Comparison of ENCODE assay signal across 8 cellular contexts in the genomic region with DNA sequence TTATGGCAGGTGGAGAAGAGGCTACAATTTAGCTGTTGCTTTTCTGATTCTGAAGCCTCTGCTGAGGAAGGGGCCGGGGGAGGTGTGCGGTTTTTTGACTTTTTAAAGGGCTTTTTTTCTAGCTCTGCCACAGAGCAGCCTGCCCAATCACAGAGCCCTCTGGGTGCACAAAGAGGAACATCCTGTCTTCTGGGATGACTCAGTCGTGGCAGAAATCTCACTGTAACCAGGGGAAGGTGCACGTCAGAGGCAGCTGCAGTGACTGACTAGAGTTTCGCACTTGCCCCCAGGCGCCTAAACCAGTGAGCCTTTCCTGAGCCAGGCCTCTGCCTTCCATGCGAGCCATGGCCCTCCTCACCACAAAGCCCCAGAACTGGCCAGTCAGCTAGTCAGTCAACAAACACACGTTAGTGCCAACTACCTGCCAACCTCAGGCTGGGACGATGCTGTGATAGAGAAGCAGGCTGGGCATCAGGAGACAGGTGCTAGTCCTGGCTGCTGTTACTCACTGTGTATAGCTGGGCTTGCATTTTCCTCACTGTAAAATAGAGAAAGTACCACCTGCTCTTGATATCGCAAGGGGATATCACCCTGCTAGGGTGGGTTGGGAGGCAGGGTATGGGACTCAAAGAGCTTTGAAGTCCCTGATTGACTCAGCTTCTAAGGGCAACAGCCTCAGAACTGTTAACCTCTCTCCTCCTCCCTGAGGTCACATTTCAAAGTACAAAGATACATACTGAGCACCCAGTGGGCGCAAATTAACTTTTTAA. TPM values are rescaled to one million over a fixed set of nuclear protein-coding genes. Genes with fewer than 3 reads are reported as not detected.
DNase-seq lines count a peak whose midpoint lies in the region; ATAC-seq, FAIRE-seq and TF ChIP-seq lines count a peak whose summit lies in the region.

No MANE protein-coding gene starts in this region.

- TF ChIP-seq POLR2A in HCT116 (IDR thresholded peaks at IDR 0.05; ENCODE audit: borderline replicate concordance, extremely low read depth, insufficient read depth, insufficient read length) (no peak), NB4 (IDR thresholded peaks at IDR 0.05; ENCODE audit: extremely low read depth, insufficient read length) (peak; percentile 54), endothelial cell of umbilical vein (IDR thresholded peaks at IDR 0.05; ENCODE audit: low read depth, low read length) (no peak)

- ATAC-seq in HCT116 (peak; percentile 83), naive B cell (ENCODE audit: low read depth in 2 of 2) (peak; percentile 87)
- ATAC-seq in stimulated activated naive CD8-positive, alpha-beta T cell treated with anti-CD3 and anti-CD28 coated beads, Interleukin-15, Interleukin-2, amounts not matched to agents 100 U/mL and 50 U/mL, for 24 hours, result peak; percentile 75

- H3K9me3 ChIP-seq in HCT116 (ENCODE audit: control insufficient read depth in 1 of 2, insufficient read depth in 1 of 2, low read depth in 1 of 2, low read length in 2 of 2) (no peaks in the 10 kb centered on the region), endothelial cell of umbilical vein (replicated peaks; ENCODE audit: control insufficient read depth, insufficient read depth, low read length) (no peaks in the 10 kb centered on the region)

- BruUV-seq in HCT116 (replicated peaks; lab: Mats Ljungman, UMichigan) (no TSS peak), endothelial cell of umbilical vein (replicated peaks; lab: Mats Ljungman, UMichigan) (TSS peak; percentile 7)

- H3K9ac ChIP-seq in HCT116 (ENCODE audit: low read length), result no peak overlapping the region
- peak overlapping the region; percentile 11 for H3K9ac ChIP-seq in endothelial cell of umbilical vein (replicated peaks; ENCODE audit: extremely low read depth, insufficient read depth, low read length)

- H3K4me2 ChIP-seq in HCT116 (ENCODE audit: low read length), result peak overlapping the region; percentile 42
- H3K4me2 ChIP-seq in endothelial cell of umbilical vein (ENCODE audit: insufficient read depth, low read length), result peak overlapping the region; percentile 84

- no peak overlapping the region for H2AFZ ChIP-seq in HCT116 (ENCODE audit: low read depth, low read length, poor library complexity, severe bottlenecking)
- no peak overlapping the region for H2AFZ ChIP-seq in endothelial cell of umbilical vein (ENCODE audit: low read depth, low read length)

- H3K4me1 ChIP-seq in HCT116 (ENCODE audit: control insufficient read depth in 1 of 2, insufficient read depth in 2 of 2, low read length in 2 of 2) (peaks cover 4 to 18% of the 10 kb centered on the region in 2 experiments; a peak in 2 of 4 replicates), endothelial cell of umbilical vein (ENCODE audit: control insufficient read depth, extremely low read depth, insufficient read depth, low read length) (peaks cover 31% of the 10 kb centered on the region)

- H3K27me3 ChIP-seq in HCT116 (ENCODE audit: insufficient read depth, low read length) (no peaks in the 10 kb centered on the region), endothelial cell of umbilical vein (ENCODE audit: control insufficient read depth in 2 of 2, insufficient read depth in 2 of 2, low read length in 2 of 2) (no peaks in the 10 kb centered on the region)

- FAIRE-seq in endothelial cell of umbilical vein (lab: Jason Lieb, UNC), result peak; percentile 97

- H4K20me1 ChIP-seq in HCT116 (ENCODE audit: insufficient read depth), result no peaks in the 10 kb centered on the region
- H4K20me1 ChIP-seq in endothelial cell of umbilical vein (replicated peaks; ENCODE audit: control insufficient read depth, extremely low read depth, insufficient read depth, low read length), result no peaks in the 10 kb centered on the region

- peak overlapping the region; percentile 79 to 99 (median 98) for H3K27ac Mint-ChIP-seq in naive B cell

- H3K4me3 Mint-ChIP-seq in naive B cell, result peak overlapping the region; percentile 95 to 99 (median 97)

- dilution Hi-C loops in endothelial cell of umbilical vein (cut with MboI; ENCODE audit: extremely low pct_ligation_motif_present, low sequenced_read_pairs), result no loop called here

- POLR2A ChIA-PET in HCT116 (lab: Charles Lee) (interaction anchor here (1.3 kb wide), 1 partner anchor 10 kb away, joined by 4 read pairs; no protein-coding TSS in a partner anchor), endothelial cell of umbilical vein (lab: Charles Lee) (no interaction called here)

- DNase-seq in GF-D8 (lab: John Stamatoyannopoulos, UW), result peak; percentile 91
- DNase-seq in HCT116 (ENCODE audit: low read depth, low spot score), result peak; percentile 35
- peak; percentile 97 for DNase-seq in NB4 (ENCODE audit: low read depth)
- DNase-seq in activated CD8-positive, alpha-beta memory T cell treated with anti-CD3 and anti-CD28 coated beads for 24 hours, result peak; percentile 93
- DNase-seq in endothelial cell of umbilical vein (ENCODE audit: low read depth, low spot score), result peak; percentile 66
- peak; percentile 92 for DNase-seq in naive B cell
- DNase-seq in stimulated activated naive CD8-positive, alpha-beta T cell treated with anti-CD3 and anti-CD28 coated beads, Interleukin-15, Interleukin-2, amounts not matched to agents 100 U/mL and 50 U/mL, for 24 hours, result peak; percentile 87
- DNase-seq in DMS79 (lab: John Stamatoyannopoulos, UW), result no peak

- no peaks in the 10 kb centered on the region for H3K27me3 Mint-ChIP-seq in naive B cell

- TF ChIP-seq CTCF in HCT116 (IDR thresholded peaks at IDR 0.05 in 2 of 3, conservative IDR thresholded peaks at IDR 0.05 in 1 of 3; ENCODE audit: borderline replicate concordance in 1 of 3, insufficient read depth in 1 of 3, low read depth in 2 of 3, low read length in 2 of 3), result no peak
- TF ChIP-seq CTCF in NB4 (IDR thresholded peaks at IDR 0.05; ENCODE audit: low read depth, low read length), result no peak
- no peak for TF ChIP-seq CTCF in endothelial cell of umbilical vein (IDR thresholded peaks at IDR 0.05; ENCODE audit: extremely low read depth in 1 of 2, insufficient read depth in 1 of 2, low read depth in 1 of 2, low read length in 2 of 2)

- no peaks in the 10 kb centered on the region for H3K9me3 Mint-ChIP-seq in naive B cell

- intact Hi-C loops in HCT116 (cut with micrococcal nuclease), result no loop called here
- intact Hi-C loops in endothelial cell of umbilical vein (cut with micrococcal nuclease), result no loop called here

- CTCF ChIA-PET in HCT116 (lab: Charles Lee) (interaction anchor here (0.5 kb wide), 1 partner anchor 144 kb away, joined by 3 read pairs; no protein-coding TSS in a partner anchor), endothelial cell of umbilical vein (lab: Charles Lee) (interaction anchor here (1.2 to 3.8 kb wide), 3 partner anchors 14 to 47 kb away, joined by 3 to 24 read pairs (median 7); no protein-coding TSS in a partner anchor)

- no peak for TF ChIP-seq RAD21 in HCT116 (IDR thresholded peaks at IDR 0.05; ENCODE audit: low read depth)

- H3K36me3 ChIP-seq in HCT116 (ENCODE audit: control insufficient read depth in 1 of 2, insufficient read depth in 2 of 2, low read length in 2 of 2) (no peaks in the 10 kb centered on the region), endothelial cell of umbilical vein (ENCODE audit: control insufficient read depth in 2 of 2, extremely low read depth in 1 of 2, insufficient read depth in 2 of 2, low read length in 2 of 2) (peaks cover 0 to 3% of the 10 kb centered on the region in 2 experiments)

- H3K9me2 ChIP-seq in HCT116 (ENCODE audit: insufficient read depth), result no peaks in the 10 kb centered on the region

- peaks cover 76 to 82% (median 80%) of the 10 kb centered on the region in 3 donors for H3K4me1 Mint-ChIP-seq in naive B cell

- no peak overlapping the region for H3K27ac ChIP-seq in HCT116 (ENCODE audit: low read depth, low read length)
- peak overlapping the region; percentile 58 for H3K27ac ChIP-seq in endothelial cell of umbilical vein (ENCODE audit: insufficient read depth, low read depth, low read length)

- H3K36me3 Mint-ChIP-seq in naive B cell, result peaks cover 13% of the 10 kb centered on the region in 2 donors

- no peak overlapping the region for H3K4me3 ChIP-seq in HCT116 (replicated peaks in 1 of 2; ENCODE audit: low read depth in 1 of 2, low read length in 2 of 2)
- peak overlapping the region; percentile 89 for H3K4me3 ChIP-seq in NB4 (ENCODE audit: low read depth, low read length)
- no peak overlapping the region for H3K4me3 ChIP-seq in endothelial cell of umbilical vein (replicated peaks in 1 of 3; ENCODE audit: insufficient read depth in 1 of 3, low read depth in 1 of 3, low read length in 3 of 3)

- no peaks in the 10 kb centered on the region for H3K9me1 ChIP-seq in endothelial cell of umbilical vein (replicated peaks; ENCODE audit: control insufficient read depth, extremely low read depth, insufficient read depth, low read length)

- RAD21 ChIA-PET in HCT116 (lab: Charles Lee; ENCODE audit: low non-redundant PET in 1 of 2, low total read pairs in 2 of 2, uncharacterized antibody in 2 of 2, unreplicated experiment in 2 of 2), result no interaction called here

- no peaks in the 10 kb centered on the region for H3K79me2 ChIP-seq in HCT116 (ENCODE audit: insufficient read depth, low read length)
- peaks cover 6% of the 10 kb centered on the region for H3K79me2 ChIP-seq in endothelial cell of umbilical vein (ENCODE audit: control insufficient read depth, insufficient read depth, low read length)

RNA-seq across cellular contexts. Expression of gene AKNA, which starts 2.2 kb away (rescaled TPM):
- total RNA-seq in HCT116 (2021; ENCODE audit: unreplicated experiment) (20.6 TPM), endothelial cell of umbilical vein (19.9 and 22.4 TPM in 2 replicates)
- polyA plus RNA-seq in HCT116 (2012), result 21.2 and 24.3 TPM in 2 replicates
- polyA plus RNA-seq in endothelial cell of umbilical vein (11.3 and 13.8 TPM in 2 replicates), naive B cell (ENCODE audit: low read depth in 6 of 6) (10 to 100 TPM in 5 of 6 donors, under 1 TPM in 1; 0.78 to 34.1 (median 13.7) TPM)
- polyA plus RNA-seq in endothelial cell of umbilical vein (2011; cell fraction: cytosol; rRNA removed), result 7.7 and 8.8 TPM in 2 replicates
- 27.7 and 35.6 TPM in 2 replicates for polyA plus RNA-seq in endothelial cell of umbilical vein (2011; cell fraction: nucleus; rRNA removed)
- polyA plus RNA-seq in endothelial cell of umbilical vein (2012), result 7.5 and 10.4 TPM in 2 replicates
- polyA minus RNA-seq in endothelial cell of umbilical vein, result 16.6 and 18.5 TPM in 2 replicates
- polyA minus RNA-seq in endothelial cell of umbilical vein (2011; cell fraction: cytosol; rRNA and poly(A)+ RNA removed), result 3.5 TPM
- polyA minus RNA-seq in endothelial cell of umbilical vein (2011; cell fraction: nucleus; rRNA and poly(A)+ RNA removed), result 21.4 and 36.4 TPM in 2 replicates

RNA-seq across cellular contexts. Expression of gene ORM2, which starts 55.9 kb away (rescaled TPM):
- total RNA-seq in HCT116 (2021; ENCODE audit: unreplicated experiment) (0.59 TPM), endothelial cell of umbilical vein (not detected in 2 replicates)
- polyA plus RNA-seq in HCT116 (2012), result 0.19 and 0.34 TPM in 2 replicates
- polyA plus RNA-seq in endothelial cell of umbilical vein (not detected in 2 replicates), naive B cell (ENCODE audit: low read depth in 6 of 6) (not detected)
- polyA plus RNA-seq in endothelial cell of umbilical vein (2011; cell fraction: cytosol; rRNA removed), result not detected in 2 replicates
- not detected in 2 replicates for polyA plus RNA-seq in endothelial cell of umbilical vein (2011; cell fraction: nucleus; rRNA removed)
- not detected in 2 replicates for polyA plus RNA-seq in endothelial cell of umbilical vein (2012)
- 0.28 TPM in 1 of 2 replicates, not detected in the other for polyA minus RNA-seq in endothelial cell of umbilical vein
- not detected for polyA minus RNA-seq in endothelial cell of umbilical vein (2011; cell fraction: cytosol; rRNA and poly(A)+ RNA removed)
- polyA minus RNA-seq in endothelial cell of umbilical vein (2011; cell fraction: nucleus; rRNA and poly(A)+ RNA removed), result not detected in 2 replicates
